8 cellular contexts compared by ENCODE assay signal in genomic region chr12:51025182-51025747, GRCh38. TPM values are rescaled to one million over a fixed set of nuclear protein-coding genes. Genes with fewer than 3 reads are reported as not detected.
DNase-seq lines count a peak whose midpoint lies in the region; ATAC-seq and TF ChIP-seq lines count a peak whose summit lies in the region.

No MANE protein-coding gene starts in this region.

- no peaks in the 10 kb centered on the region for H3K9me3 Mint-ChIP-seq in Calu3 (ENCODE audit: low read depth, unreplicated experiment)
- no peaks in the 10 kb centered on the region for H3K9me3 Mint-ChIP-seq in neural progenitor cell

- H3K4me1 Mint-ChIP-seq in Calu3 (ENCODE audit: low read depth, unreplicated experiment) (peaks cover 25% of the 10 kb centered on the region), neural progenitor cell (peaks cover 42% of the 10 kb centered on the region)

- intact Hi-C loops in Calu3 (cut with micrococcal nuclease; ENCODE audit: unreplicated experiment) (loop anchor here (10.0 kb wide), 1 partner anchor 100 kb away; a partner anchor contains a TSS), dorsolateral prefrontal cortex (cut with DNase I) (loop anchor here (2.0 to 10.0 kb wide), 4 partner anchors 14 to 317 kb away; a partner anchor contains a TSS)

- H3K27ac ChIP-seq in dorsolateral prefrontal cortex: peak overlapping the region; percentile 84 to 100 (median 99)
- H3K27ac ChIP-seq in neural progenitor cell: peak overlapping the region; percentile 87

- H3K9ac ChIP-seq in neural progenitor cell: no peak overlapping the region

- H3K4me1 ChIP-seq in neural progenitor cell: peaks cover 29% of the 10 kb centered on the region

- H3K27me3 Mint-ChIP-seq in Calu3 (ENCODE audit: unreplicated experiment): no peaks in the 10 kb centered on the region
- H3K27me3 Mint-ChIP-seq in neural progenitor cell (ENCODE audit: insufficient read depth, low read depth): peaks cover 4% of the 10 kb centered on the region

- no peak for TF ChIP-seq POLR2A in NB4 (IDR thresholded peaks at IDR 0.05; ENCODE audit: extremely low read depth, insufficient read length)

- no peaks in the 10 kb centered on the region for H3K27me3 ChIP-seq in dorsolateral prefrontal cortex
- H3K27me3 ChIP-seq in neural progenitor cell: no peaks in the 10 kb centered on the region

- H3K27ac Mint-ChIP-seq in Calu3 (ENCODE audit: unreplicated experiment) (peak overlapping the region; percentile 91), neural progenitor cell (peak overlapping the region; percentile 94)

- ATAC-seq in HG02610 (IDR thresholded peaks at IDR 0.05; ENCODE audit: unreplicated experiment): no peak
- no peak for ATAC-seq in GM21723 (IDR thresholded peaks at IDR 0.05; ENCODE audit: unreplicated experiment)

- H3F3A ChIP-seq in neural progenitor cell (ENCODE audit: low read depth): peaks cover 36% of the 10 kb centered on the region

- peaks cover 52% of the 10 kb centered on the region for H3K79me2 ChIP-seq in neural progenitor cell (ENCODE audit: low read depth)

- DNase-seq in Calu3 (no peak), NB4 (ENCODE audit: low read depth) (no peak), dorsolateral prefrontal cortex (no peak), neural progenitor cell (ENCODE audit: low spot score) (no peak), COLO668 (lab: John Stamatoyannopoulos, UW; ENCODE audit: unreplicated experiment) (no peak), inferior parietal cortex (ENCODE audit: extremely low spot score) (no peak)

- CTCF ChIA-PET in Calu3 (lab: Charles Lee): interaction anchor here (1.0 kb wide), 1 partner anchor 200 kb away, joined by 3 read pairs; no protein-coding TSS in a partner anchor

- no peak for TF ChIP-seq CTCF in Calu3 (IDR thresholded peaks at IDR 0.05; ENCODE audit: unreplicated experiment)
- no peak for TF ChIP-seq CTCF in NB4 (IDR thresholded peaks at IDR 0.05; ENCODE audit: low read depth, low read length)
- TF ChIP-seq CTCF in dorsolateral prefrontal cortex (IDR thresholded peaks at IDR 0.05 in 54 of 56, conservative IDR thresholded peaks at IDR 0.05 in 2 of 56; ENCODE audit: low read depth in 1 of 56, partially characterized antibody in 56 of 56): no peak
- TF ChIP-seq CTCF in neural progenitor cell (IDR thresholded peaks at IDR 0.05): no peak

- peaks cover 9% of the 10 kb centered on the region for H4K20me1 ChIP-seq in neural progenitor cell (ENCODE audit: low read depth)

- H3K4me3 ChIP-seq in NB4 (ENCODE audit: low read depth, low read length): peak overlapping the region; percentile 73
- H3K4me3 ChIP-seq in dorsolateral prefrontal cortex: peak overlapping the region; percentile 61 to 97 (median 91)
- peak overlapping the region; percentile 56 for H3K4me3 ChIP-seq in neural progenitor cell

- H3K9me3 ChIP-seq in neural progenitor cell (ENCODE audit: low read depth): no peaks in the 10 kb centered on the region

- no peaks in the 10 kb centered on the region for H3K36me3 ChIP-seq in neural progenitor cell

- peak overlapping the region; percentile 88 for H3K4me3 Mint-ChIP-seq in Calu3 (ENCODE audit: low read depth, unreplicated experiment)
- peak overlapping the region; percentile 94 for H3K4me3 Mint-ChIP-seq in neural progenitor cell

- peak overlapping the region; percentile 83 for H3K4me2 ChIP-seq in neural progenitor cell

- H3K36me3 Mint-ChIP-seq in Calu3 (ENCODE audit: insufficient read depth, unreplicated experiment) (peaks cover 42% of the 10 kb centered on the region), neural progenitor cell (no peaks in the 10 kb centered on the region)

- peak overlapping the region; percentile 12 for H2AFZ ChIP-seq in neural progenitor cell (replicated peaks)

- no TSS peak for BruUV-seq in Calu3 (replicated peaks; lab: Mats Ljungman, UMichigan)

RNA-seq across cellular contexts. Expression of gene SLC11A2, which starts 0.9 kb away (rescaled TPM):
- total RNA-seq in Calu3 (2022) (49.5 and 51.3 TPM in 2 replicates), dorsolateral prefrontal cortex (100 to 1,000 TPM in 69 of 120 experiments, 10 to 100 TPM in 51; 65.0 to 180 (median 103) TPM), neural progenitor cell (ENCODE audit: low replicate concordance) (62.7 and 66.5 TPM in 2 replicates)

RNA-seq across cellular contexts. Expression of gene LETMD1, which starts 22.9 kb away (rescaled TPM):
- total RNA-seq in Calu3 (2022): 41.6 and 47.1 TPM in 2 replicates
- 10 to 100 TPM; 43.1 to 97.4 (median 70.1) TPM for total RNA-seq in dorsolateral prefrontal cortex
- total RNA-seq in neural progenitor cell (ENCODE audit: low replicate concordance): 40.9 and 46.6 TPM in 2 replicates

RNA-seq across cellular contexts. Expression of gene CSRNP2, which starts 58.1 kb away (rescaled TPM):
- 18.1 and 19.5 TPM in 2 replicates for total RNA-seq in Calu3 (2022)
- 10 to 100 TPM; 42.6 to 96.4 (median 71.8) TPM for total RNA-seq in dorsolateral prefrontal cortex
- total RNA-seq in neural progenitor cell (ENCODE audit: low replicate concordance): 28.6 and 30.9 TPM in 2 replicates
